16 cellular contexts compared by ENCODE assay signal in the genomic region with DNA sequence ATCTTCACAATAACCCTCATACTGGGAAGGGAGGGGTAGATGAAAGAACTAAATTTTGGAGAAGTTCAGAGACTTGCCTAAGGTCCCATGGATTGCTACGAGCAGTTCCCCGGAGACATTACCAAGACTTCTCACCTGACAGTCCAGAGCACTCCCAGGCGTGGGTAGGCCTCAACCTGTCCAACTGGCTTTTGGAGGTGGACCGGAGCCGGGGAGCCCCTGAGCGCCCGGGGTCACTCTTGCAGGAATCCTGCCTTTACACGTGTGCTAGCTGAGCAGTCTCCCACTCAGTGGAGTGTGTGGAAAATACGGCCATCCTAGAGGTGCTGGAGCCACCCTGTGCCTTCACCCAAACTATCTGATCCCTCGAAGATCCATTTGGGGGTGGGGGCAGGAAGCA. TPM values are rescaled to one million over a fixed set of nuclear protein-coding genes. Genes with fewer than 3 reads are reported as not detected.
DNase-seq lines count a peak whose midpoint lies in the region; ATAC-seq lines count a peak whose summit lies in the region.
"Had no signal": no experiment of that assay in that cellular context is flagged by ENCODE, and none has a peak within 500 bp of the region (broad histone marks: within the 10 kb centered on the region; RNA-seq: fewer than 3 reads in every experiment).

No MANE protein-coding gene starts in this region.

- H3K36me3 Mint-ChIP-seq in activated naive CD4-positive, alpha-beta T cell treated with anti-CD3 and anti-CD28 coated beads, Interleukin-2, amount 10 ng/mL, durations not matched to agents 7 days and 5 days: no peaks in the 10 kb centered on the region
- H3K36me3 Mint-ChIP-seq in activated T-helper 17 cell treated with anti-CD3 and anti-CD28 coated beads, Interleukin-2, amount 50 U/mL, for 72 hours (ENCODE audit: low read depth): no peaks in the 10 kb centered on the region
- peaks cover 0 to 8% (median 0%) of the 10 kb centered on the region in 5 donors for H3K36me3 Mint-ChIP-seq in naive thymus-derived CD4-positive, alpha-beta T cell

- intact Hi-C loops in naive thymus-derived CD4-positive, alpha-beta T cell (cut with micrococcal nuclease): no loop called here

- H3K9me3 ChIP-seq in naive thymus-derived CD4-positive, alpha-beta T cell (ENCODE audit: control insufficient read depth in 2 of 3, low read length in 3 of 3): no peaks in the 10 kb centered on the region
- H3K9me3 ChIP-seq in subcutaneous abdominal adipose tissue (ENCODE audit: control insufficient read depth in 5 of 5, low read length in 5 of 5): no peaks in the 10 kb centered on the region
- H3K9me3 ChIP-seq: esophagus muscularis mucosa, vagina had no signal

- H3K27me3 Mint-ChIP-seq in activated naive CD4-positive, alpha-beta T cell treated with anti-CD3 and anti-CD28 coated beads, Interleukin-2, amount 10 ng/mL, durations not matched to agents 7 days and 5 days: peaks cover 28% of the 10 kb centered on the region
- peaks cover 3% of the 10 kb centered on the region for H3K27me3 Mint-ChIP-seq in activated T-helper 17 cell treated with anti-CD3 and anti-CD28 coated beads, Interleukin-2, amount 50 U/mL, for 72 hours
- peaks cover 0 to 17% (median 0%) of the 10 kb centered on the region in 5 donors for H3K27me3 Mint-ChIP-seq in naive thymus-derived CD4-positive, alpha-beta T cell

- peak overlapping the region; percentile 24 for H3K27ac Mint-ChIP-seq in activated naive CD4-positive, alpha-beta T cell treated with anti-CD3 and anti-CD28 coated beads, Interleukin-2, amount 10 ng/mL, durations not matched to agents 7 days and 5 days
- peak overlapping the region; percentile 16 for H3K27ac Mint-ChIP-seq in activated T-helper 17 cell treated with anti-CD3 and anti-CD28 coated beads, Interleukin-2, amount 50 U/mL, for 72 hours
- peak overlapping the region in 8 of 9 donors; percentile 14 to 83 (median 76) for H3K27ac Mint-ChIP-seq in naive thymus-derived CD4-positive, alpha-beta T cell

- H3K36me3 ChIP-seq in naive thymus-derived CD4-positive, alpha-beta T cell (ENCODE audit: control insufficient read depth in 2 of 3, insufficient read depth in 3 of 3, low read length in 3 of 3): no peaks in the 10 kb centered on the region
- H3K36me3 ChIP-seq in subcutaneous abdominal adipose tissue (ENCODE audit: control insufficient read depth in 5 of 5, insufficient read depth in 5 of 5, low read length in 5 of 5): peaks cover 0 to 6% (median 0%) of the 10 kb centered on the region in 5 donors
- H3K36me3 ChIP-seq: esophagus muscularis mucosa, vagina had no signal

- no peaks in the 10 kb centered on the region for H3K9me3 Mint-ChIP-seq in activated naive CD4-positive, alpha-beta T cell treated with anti-CD3 and anti-CD28 coated beads, Interleukin-2, amount 10 ng/mL, durations not matched to agents 7 days and 5 days
- H3K9me3 Mint-ChIP-seq in activated T-helper 17 cell treated with anti-CD3 and anti-CD28 coated beads, Interleukin-2, amount 50 U/mL, for 72 hours: no peaks in the 10 kb centered on the region
- peaks cover 0 to 5% (median 0%) of the 10 kb centered on the region in 11 donors for H3K9me3 Mint-ChIP-seq in naive thymus-derived CD4-positive, alpha-beta T cell

- peaks cover 9% of the 10 kb centered on the region in 2 donors for H3K4me1 ChIP-seq in naive thymus-derived CD4-positive, alpha-beta T cell (ENCODE audit: control insufficient read depth in 2 of 2, insufficient read depth in 2 of 2, low read length in 2 of 2)
- peaks cover 2 to 15% (median 10%) of the 10 kb centered on the region in 5 donors for H3K4me1 ChIP-seq in subcutaneous abdominal adipose tissue (ENCODE audit: control insufficient read depth in 5 of 5, insufficient read depth in 5 of 5, low read length in 5 of 5)
- H3K4me1 ChIP-seq: vagina had no signal

- no peak for ATAC-seq in activated T-helper 17 cell treated with anti-CD3 and anti-CD28 coated beads, Interleukin-2, amount 50 U/mL, for 72 hours (replicated peaks)
- ATAC-seq in naive thymus-derived CD4-positive, alpha-beta T cell: no peak
- ATAC-seq in GM21515 (IDR thresholded peaks at IDR 0.05; ENCODE audit: unreplicated experiment): no peak
- ATAC-seq in GM21390 (IDR thresholded peaks at IDR 0.05; ENCODE audit: unreplicated experiment): no peak
- ATAC-seq in GM18870 (IDR thresholded peaks at IDR 0.05; ENCODE audit: unreplicated experiment): no peak

- H3K27ac ChIP-seq in naive thymus-derived CD4-positive, alpha-beta T cell (ENCODE audit: low read depth, low read length): no peak overlapping the region
- no peak overlapping the region for H3K27ac ChIP-seq in subcutaneous abdominal adipose tissue (ENCODE audit: low read depth, low read length)
- H3K27ac ChIP-seq: KMS-11, RWPE1, vagina had no signal

- no peak for DNase-seq in activated naive CD4-positive, alpha-beta T cell treated with anti-CD3 and anti-CD28 coated beads, Interleukin-2, amount 10 ng/mL, durations not matched to agents 7 days and 5 days
- DNase-seq in activated naive CD4-positive, alpha-beta T cell treated with anti-CD3 and anti-CD28 coated beads, Interleukin-2, amount 50 U/mL, for 16 hours: no peak
- no peak for DNase-seq in naive thymus-derived CD4-positive, alpha-beta T cell
- DNase-seq: activated CD4-positive, alpha-beta T cell treated with anti-CD3 and anti-CD28 coated beads for 1 hour; GDM1; NCI-H1105; stimulated activated naive CD4-positive, alpha-beta T cell treated with Interleukin-2 at 50 U/mL for 16 hours had no signal

- no peaks in the 10 kb centered on the region for H3K27me3 ChIP-seq in naive thymus-derived CD4-positive, alpha-beta T cell (ENCODE audit: control insufficient read depth in 2 of 2, insufficient read depth in 2 of 2, low read length in 2 of 2)
- H3K27me3 ChIP-seq in subcutaneous abdominal adipose tissue (ENCODE audit: control insufficient read depth in 5 of 5, insufficient read depth in 4 of 5, low read length in 5 of 5): peaks cover 0 to 16% (median 11%) of the 10 kb centered on the region in 5 donors
- H3K27me3 ChIP-seq: vagina had no signal

- H3K4me1 Mint-ChIP-seq in activated naive CD4-positive, alpha-beta T cell treated with anti-CD3 and anti-CD28 coated beads, Interleukin-2, amount 10 ng/mL, durations not matched to agents 7 days and 5 days: peaks cover 16% of the 10 kb centered on the region
- H3K4me1 Mint-ChIP-seq in activated T-helper 17 cell treated with anti-CD3 and anti-CD28 coated beads, Interleukin-2, amount 50 U/mL, for 72 hours: no peaks in the 10 kb centered on the region
- peaks cover 8 to 21% (median 16%) of the 10 kb centered on the region in 7 donors for H3K4me1 Mint-ChIP-seq in naive thymus-derived CD4-positive, alpha-beta T cell

- H3K4me3 Mint-ChIP-seq in activated naive CD4-positive, alpha-beta T cell treated with anti-CD3 and anti-CD28 coated beads, Interleukin-2, amount 10 ng/mL, durations not matched to agents 7 days and 5 days: peak overlapping the region; percentile 59
- H3K4me3 Mint-ChIP-seq in activated T-helper 17 cell treated with anti-CD3 and anti-CD28 coated beads, Interleukin-2, amount 50 U/mL, for 72 hours: peak overlapping the region; percentile 80
- H3K4me3 Mint-ChIP-seq in naive thymus-derived CD4-positive, alpha-beta T cell: peak overlapping the region; percentile 42 to 82 (median 64)

- peak overlapping the region; percentile 52 for H3K4me3 ChIP-seq in naive thymus-derived CD4-positive, alpha-beta T cell (ENCODE audit: low read length)
- H3K4me3 ChIP-seq in subcutaneous abdominal adipose tissue (ENCODE audit: low read depth in 1 of 5, low read length in 5 of 5): peak overlapping the region in 3 of 5 donors; percentile 57 to 77 (median 72)

- H3K9ac ChIP-seq in subcutaneous abdominal adipose tissue (ENCODE audit: low read length in 5 of 5): no peak overlapping the region
- H3K9ac ChIP-seq: KMS-11 had no signal

- CTCF ChIA-PET in activated naive CD4-positive, alpha-beta T cell treated with anti-CD3 and anti-CD28 coated beads, Interleukin-2, amount 10 ng/mL, durations not matched to agents 7 days and 5 days (lab: Charles Lee): interaction anchor here (0.9 kb wide), 1 partner anchor 24 kb away, joined by 3 read pairs; no protein-coding TSS in a partner anchor
- CTCF ChIA-PET in naive thymus-derived CD4-positive, alpha-beta T cell (lab: Charles Lee): no interaction called here

- POLR2A ChIA-PET in naive thymus-derived CD4-positive, alpha-beta T cell (lab: Charles Lee): interaction anchor here (0.6 kb wide), 1 partner anchor 1101 kb away, joined by 3 read pairs; no protein-coding TSS in a partner anchor

RNA-seq across cellular contexts. Expression of gene POMC, which starts 8.0 kb away (rescaled TPM):
- 1 to 10 TPM; 5.2 to 6.1 TPM for total RNA-seq in activated T-helper 17 cell treated with anti-CD3 and anti-CD28 coated beads, Interleukin-2, amount 50 U/mL, for 72 hours
- 1 to 10 TPM; 3.5 to 7.7 (median 4.2) TPM for total RNA-seq in naive thymus-derived CD4-positive, alpha-beta T cell
- 10 to 100 TPM in 1 of 2 donors, 1 to 10 TPM in 1; 7.9 to 10.1 TPM for polyA plus RNA-seq in naive thymus-derived CD4-positive, alpha-beta T cell

Comparison
In these comparisons a context has a peak if more than half of its experiments do, and no peak if none do; other contexts are left out.
1. H3K27ac Mint-ChIP-seq: peak in every context shown above with its lines; median percentile 76 in naive thymus-derived CD4-positive, alpha-beta T cell; 24 in activated naive CD4-positive, alpha-beta T cell treated with anti-CD3 and anti-CD28 coated beads, Interleukin-2, amount 10 ng/mL, durations not matched to agents 7 days and 5 days; 16 in activated T-helper 17 cell treated with anti-CD3 and anti-CD28 coated beads, Interleukin-2, amount 50 U/mL, for 72 hours.